27 cellular contexts compared by ENCODE assay signal in the genomic region with DNA sequence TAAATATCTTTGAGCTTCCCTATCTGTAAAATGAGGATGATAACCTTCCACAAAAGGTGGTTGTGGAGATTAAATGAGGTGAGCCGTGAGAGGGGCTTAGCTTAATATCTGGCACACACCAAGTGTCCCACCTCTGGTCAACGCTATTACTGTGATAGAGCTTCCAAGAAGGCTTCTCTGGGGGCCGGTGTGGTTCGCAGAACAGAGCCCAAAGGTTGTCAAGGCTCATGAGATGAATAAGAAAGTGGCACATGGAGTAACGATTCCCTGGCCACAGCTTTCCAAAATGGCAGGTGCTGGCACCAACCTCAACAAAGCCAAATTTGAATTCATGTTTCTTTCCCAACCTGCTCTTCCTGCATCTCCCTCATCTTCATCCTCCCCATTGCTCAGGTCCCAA. TPM values are rescaled to one million over a fixed set of nuclear protein-coding genes. Genes with fewer than 3 reads are reported as not detected.
"Had no signal": no experiment of that assay in that cellular context is flagged by ENCODE, and none has a peak within 500 bp of the region (broad histone marks: within the 10 kb centered on the region; RNA-seq: fewer than 3 reads in every experiment).

No MANE protein-coding gene starts in this region.

- H3K4me3 ChIP-seq: esophagus muscularis mucosa, gastroesophageal sphincter, heart right ventricle had no signal

- H3K27me3 ChIP-seq: brain microvascular endothelial cell, esophagus muscularis mucosa, foreskin keratinocyte, gastroesophageal sphincter, heart right ventricle had no signal

- H3K36me3 Mint-ChIP-seq: activated naive CD8-positive, alpha-beta T cell had no signal

- H3K4me3 Mint-ChIP-seq: activated B cell treated with CpG ODN at 0.5 μM for 24 hours; activated CD8-positive, alpha-beta T cell treated with anti-CD3 and anti-CD28 coated beads for 36 hours; activated naive CD8-positive, alpha-beta T cell; activated T-cell treated with anti-CD3 and anti-CD28 coated beads, Interleukin-2, amount 50 U/mL, for 4 hours; activated T-helper 17 cell treated with anti-CD3 and anti-CD28 coated beads, Interleukin-2, amount 50 U/mL, for 72 hours; central memory CD8-positive, alpha-beta T cell; T-helper 17 cell; T-helper 2 cell treated with Interferon-gamma antibody and Interleukin-4, amounts not matched to agents 5 μg/mL and 100 μg/mL, for 36 hours had no signal

- H3K36me3 ChIP-seq: brain microvascular endothelial cell, gastroesophageal sphincter, heart right ventricle, WERI-Rb-1 had no signal

- H3K27me3 Mint-ChIP-seq: activated B cell treated with CpG ODN at 0.5 μM for 24 hours; activated CD8-positive, alpha-beta T cell treated with anti-CD3 and anti-CD28 coated beads for 36 hours; activated naive CD8-positive, alpha-beta T cell; central memory CD8-positive, alpha-beta T cell had no signal

- H3K9me3 Mint-ChIP-seq: activated B cell treated with CpG ODN at 0.5 μM for 24 hours; activated CD8-positive, alpha-beta T cell treated with anti-CD3 and anti-CD28 coated beads for 36 hours; activated T-cell treated with anti-CD3 and anti-CD28 coated beads, Interleukin-2, amount 50 U/mL, for 4 hours; activated T-helper 17 cell treated with anti-CD3 and anti-CD28 coated beads, Interleukin-2, amount 50 U/mL, for 72 hours; central memory CD8-positive, alpha-beta T cell; T-helper 2 cell treated with Interferon-gamma antibody and Interleukin-4, amounts not matched to agents 5 μg/mL and 100 μg/mL, for 36 hours had no signal

- H3K9me3 ChIP-seq: esophagus muscularis mucosa, gastroesophageal sphincter, heart right ventricle had no signal

- H3K4me1 Mint-ChIP-seq: activated B cell treated with CpG ODN at 0.5 μM for 24 hours; activated T-helper 17 cell treated with anti-CD3 and anti-CD28 coated beads, Interleukin-2, amount 50 U/mL, for 72 hours; central memory CD8-positive, alpha-beta T cell; T-helper 17 cell had no signal

- ATAC-seq: activated CD4-positive, CD25-positive, alpha-beta regulatory T cell treated with anti-CD3 and anti-CD28 coated beads, Interleukin-2, amount 50 U/mL, for 24 hours; activated T-cell treated with anti-CD3 and anti-CD28 coated beads, Interleukin-2, amount 50 U/mL, for 4 hours; activated T-helper 17 cell treated with anti-CD3 and anti-CD28 coated beads, Interleukin-2, amount 50 U/mL, for 72 hours; gastroesophageal sphincter; heart right ventricle; T-helper 17 cell had no signal

- DNase-seq: activated B cell treated with CpG ODN at 0.5 μM for 24 hours; activated CD4-positive, alpha-beta T cell treated with anti-CD3 and anti-CD28 coated beads, Interleukin-2, amount 50 U/mL, for 1 hour; activated CD4-positive, alpha-beta T cell treated with anti-CD3 and anti-CD28 coated beads, Interleukin-2, amount 50 U/mL, for 48 hours; activated effector memory CD4-positive, alpha-beta T cell treated with Interleukin-2 at 50 U/mL for 16 hours; activated gamma-delta T cell treated with Interleukin-2 at 50 U/mL for 16 hours; activated naive CD4-positive, alpha-beta T cell treated with anti-CD3 and anti-CD28 coated beads, Interleukin-2, amount 50 U/mL, for 16 hours; activated naive CD4-positive, alpha-beta T cell treated with Interleukin-2 at 50 U/mL for 16 hours; activated T-cell treated with anti-CD3 and anti-CD28 coated beads, Interleukin-2, amount 50 U/mL, for 4 hours; amniotic stem cell; cortex of kidney; effector CD8-positive, alpha-beta T cell; foreskin keratinocyte; heart right ventricle; T-helper 17 cell; T1000 had no signal

- H3K27ac Mint-ChIP-seq: activated B cell treated with CpG ODN at 0.5 μM for 24 hours; activated CD8-positive, alpha-beta T cell treated with anti-CD3 and anti-CD28 coated beads for 36 hours; activated naive CD8-positive, alpha-beta T cell; activated T-helper 17 cell treated with anti-CD3 and anti-CD28 coated beads, Interleukin-2, amount 50 U/mL, for 72 hours; T-helper 17 cell; T-helper 2 cell treated with Interferon-gamma antibody and Interleukin-4, amounts not matched to agents 5 μg/mL and 100 μg/mL, for 36 hours had no signal

- H3K27ac ChIP-seq: brain microvascular endothelial cell, esophagus muscularis mucosa, foreskin keratinocyte, gastroesophageal sphincter, WERI-Rb-1 had no signal

- H3K4me1 ChIP-seq: foreskin keratinocyte had no signal

RNA-seq across cellular contexts. Expression of a gene that starts 10.4 kb away (rescaled TPM):
- total RNA-seq: activated B cell treated with CpG ODN at 0.5 μM for 24 hours; activated CD8-positive, alpha-beta T cell treated with anti-CD3 and anti-CD28 coated beads for 36 hours; activated T-cell treated with anti-CD3 and anti-CD28 coated beads, Interleukin-2, amount 50 U/mL, for 4 hours; activated T-helper 17 cell treated with anti-CD3 and anti-CD28 coated beads, Interleukin-2, amount 50 U/mL, for 72 hours; bronchial epithelial cell; dermis blood vessel endothelial cell; foreskin keratinocyte; T-helper 17 cell had no signal
- polyA plus RNA-seq: foreskin keratinocyte had no signal
